ENCODE assay signal across 15 cellular contexts in the genomic region with DNA sequence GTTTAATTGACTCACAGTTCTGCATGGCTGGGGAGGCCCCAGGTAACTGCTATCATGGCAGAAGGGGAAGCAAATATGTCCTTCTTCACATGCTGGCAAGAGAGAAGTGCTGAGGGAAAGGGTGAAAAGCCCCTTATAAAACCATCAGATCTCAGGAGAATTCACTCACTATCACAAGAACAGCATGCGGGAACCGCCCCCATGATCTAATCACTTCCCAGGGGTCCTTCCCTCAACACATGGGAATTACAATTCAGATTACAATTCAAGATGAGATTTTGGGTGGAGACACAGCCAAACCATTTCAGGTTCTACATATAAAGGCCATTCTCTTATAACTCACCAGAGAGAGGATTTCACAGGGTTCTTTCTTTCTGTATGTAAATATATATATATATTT.
DNase-seq lines count a peak whose midpoint lies in the region; ATAC-seq and TF ChIP-seq lines count a peak whose summit lies in the region.
"Had no signal": no experiment of that assay in that cellular context is flagged by ENCODE, and none has a peak within 500 bp of the region (broad histone marks: within the 10 kb centered on the region; RNA-seq: fewer than 3 reads in every experiment).

No MANE protein-coding gene starts in this region.

- ATAC-seq in GM18909 (IDR thresholded peaks at IDR 0.05; ENCODE audit: poor library complexity, unreplicated experiment), result no peak
- ATAC-seq in GM19035 (IDR thresholded peaks at IDR 0.05; ENCODE audit: unreplicated experiment), result no peak
- ATAC-seq: SK-N-SH treated with all-trans-retinoic acid at 6 μM for 48 hours had no signal

- POLR2A ChIA-PET in PC-9 (lab: Charles Lee; ENCODE audit: unreplicated experiment), result interaction anchor here (0.6 kb wide), 1 partner anchor 188 kb away, joined by 7 read pairs; no protein-coding TSS in a partner anchor

- H4K20me1 ChIP-seq in GM23248 (ENCODE audit: insufficient read depth) (no peaks in the 10 kb centered on the region), PC-9 (ENCODE audit: insufficient read depth) (no peaks in the 10 kb centered on the region), smooth muscle cell (ENCODE audit: low read depth) (no peaks in the 10 kb centered on the region)

- H3K9me2 ChIP-seq in GM23248 (ENCODE audit: insufficient read depth), result no peaks in the 10 kb centered on the region; the same call in 1 of the 2 replicates
- no peaks in the 10 kb centered on the region for H3K9me2 ChIP-seq in PC-9 (ENCODE audit: insufficient read depth)

- peak overlapping the region; percentile 95 for H3K27ac ChIP-seq in GM23248
- H3K27ac ChIP-seq in PC-9, result peak overlapping the region; percentile 97
- H3K27ac ChIP-seq in smooth muscle cell (ENCODE audit: low read depth), result peak overlapping the region; percentile 90
- H3K27ac ChIP-seq in sigmoid colon, result no peak overlapping the region

- CTCF ChIA-PET in PC-9 (lab: Charles Lee), result no interaction called here

- H3K9ac ChIP-seq in GM23248, result no peak overlapping the region
- no peak overlapping the region for H3K9ac ChIP-seq in smooth muscle cell (ENCODE audit: low read depth)

- intact Hi-C loops in PC-9 (cut with micrococcal nuclease; ENCODE audit: unreplicated experiment) (loop anchor here (5.0 to 10.0 kb wide), 2 partner anchors 202 to 525 kb away; no protein-coding TSS in a partner anchor), sigmoid colon (cut with DNase I) (no loop called here)

- no peak for TF ChIP-seq CTCF in PC-9 (conservative IDR thresholded peaks at IDR 0.05)
- TF ChIP-seq CTCF in smooth muscle cell (IDR thresholded peaks at IDR 0.05; ENCODE audit: borderline replicate concordance, insufficient read depth, poor library complexity, severe bottlenecking), result no peak
- TF ChIP-seq CTCF in sigmoid colon (IDR thresholded peaks at IDR 0.05), result no peak

- H3F3A ChIP-seq in GM23248 (ENCODE audit: insufficient read depth) (peaks cover 51% of the 10 kb centered on the region), PC-9 (ENCODE audit: insufficient read depth, low read depth) (peaks cover 34% of the 10 kb centered on the region), smooth muscle cell (ENCODE audit: low read depth) (peaks cover 15% of the 10 kb centered on the region)

- peak overlapping the region; percentile 64 for H3K4me2 ChIP-seq in GM23248 (ENCODE audit: unreplicated experiment)
- H3K4me2 ChIP-seq in PC-9, result no peak overlapping the region
- no peak overlapping the region for H3K4me2 ChIP-seq in smooth muscle cell

- TF ChIP-seq EP300 in sigmoid colon (IDR thresholded peaks at IDR 0.05), result no peak

- H3K36me3 ChIP-seq in GM23248 (ENCODE audit: low read depth) (no peaks in the 10 kb centered on the region), PC-9 (ENCODE audit: low read depth) (peaks cover 19% of the 10 kb centered on the region; the same call in 1 of the 2 replicates), smooth muscle cell (ENCODE audit: low read depth) (no peaks in the 10 kb centered on the region), sigmoid colon (no peaks in the 10 kb centered on the region)

- 98 to 100% methylated on average over 2 of the region's 2 CpGs for WGBS in GM23248 (ENCODE audit: low coverage in 1 of 2, low lambda C conversion rate in 2 of 2, missing lambda C conversion rate in 2 of 2), 2 experiments
- 95% methylated on average over 2 of the region's 2 CpGs for WGBS in smooth muscle cell (ENCODE audit: low lambda C conversion rate)
- 96 to 98% methylated on average over 2 of the region's 2 CpGs for WGBS in sigmoid colon, 2 donors

- TF ChIP-seq POLR2A in sigmoid colon (IDR thresholded peaks at IDR 0.05), result no peak

- H3K27me3 ChIP-seq in GM23248 (replicated peaks; ENCODE audit: insufficient read depth) (no peaks in the 10 kb centered on the region), PC-9 (ENCODE audit: insufficient read depth, low read depth) (no peaks in the 10 kb centered on the region), smooth muscle cell (ENCODE audit: low read depth) (no peaks in the 10 kb centered on the region), sigmoid colon (no peaks in the 10 kb centered on the region)

- in situ Hi-C loops in GM23248 (cut with MboI), result no loop called here

- DNase-seq in GM23248 (no peak), PC-9 (no peak), fibroblast of peridontal ligament (ENCODE audit: extremely low read depth) (peak; percentile 10), smooth muscle cell (lab: John Stamatoyannopoulos, UW; ENCODE audit: unreplicated experiment) (no peak), sigmoid colon (no peak)
- DNase-seq: DMS79; H9; NCI-H1105; NCI-H2081; NCI-H748 treated with DMSO at 0.1 percent for 48 hours; NK-92 treated with Interleukin-12 subunit alpha and Interleukin-12 subunit beta, amount 100 ng/mL, for 24 hours; SIG-M5 had no signal

- H3K4me1 ChIP-seq in GM23248 (ENCODE audit: insufficient read depth) (peaks cover 36% of the 10 kb centered on the region), PC-9 (replicated peaks; ENCODE audit: insufficient read depth) (peaks cover 54% of the 10 kb centered on the region), smooth muscle cell (ENCODE audit: low read depth) (peaks cover 12% of the 10 kb centered on the region), sigmoid colon (no peaks in the 10 kb centered on the region)

- H2AFZ ChIP-seq in GM23248 (no peak overlapping the region), PC-9 (no peak overlapping the region), smooth muscle cell (ENCODE audit: low read depth) (no peak overlapping the region)

- H3K4me3 ChIP-seq in GM23248, result no peak overlapping the region
- H3K4me3 ChIP-seq in PC-9, result no peak overlapping the region
- no peak overlapping the region for H3K4me3 ChIP-seq in smooth muscle cell
- H3K4me3 ChIP-seq in sigmoid colon, result no peak overlapping the region

- H3K79me2 ChIP-seq in GM23248 (ENCODE audit: insufficient read depth) (no peaks in the 10 kb centered on the region), PC-9 (ENCODE audit: low read depth) (0 out of 2 replicates have a peak, but pooled peaks cover 6% of the 10 kb centered on the region), smooth muscle cell (ENCODE audit: low read depth) (peaks cover 8% of the 10 kb centered on the region)

- BruUV-seq in PC-9 (replicated peaks; lab: Mats Ljungman, UMichigan), result no TSS peak

- H3K9me3 ChIP-seq in GM23248 (ENCODE audit: low read depth) (no peaks in the 10 kb centered on the region), PC-9 (ENCODE audit: insufficient read depth, low read depth) (peaks cover 9% of the 10 kb centered on the region; the same call in 1 of the 2 replicates), smooth muscle cell (replicated peaks; ENCODE audit: low read depth) (no peaks in the 10 kb centered on the region), sigmoid colon (no peaks in the 10 kb centered on the region)

Comparison
In these comparisons a context has a peak if more than half of its experiments do, and no peak if none do; other contexts are left out.
1. H3K27ac ChIP-seq: peak in GM23248 (single experiment), PC-9 (single experiment) and smooth muscle cell (single experiment); none in sigmoid colon (0 of 4).